22 cellular contexts compared by ENCODE assay signal in the genomic region with DNA sequence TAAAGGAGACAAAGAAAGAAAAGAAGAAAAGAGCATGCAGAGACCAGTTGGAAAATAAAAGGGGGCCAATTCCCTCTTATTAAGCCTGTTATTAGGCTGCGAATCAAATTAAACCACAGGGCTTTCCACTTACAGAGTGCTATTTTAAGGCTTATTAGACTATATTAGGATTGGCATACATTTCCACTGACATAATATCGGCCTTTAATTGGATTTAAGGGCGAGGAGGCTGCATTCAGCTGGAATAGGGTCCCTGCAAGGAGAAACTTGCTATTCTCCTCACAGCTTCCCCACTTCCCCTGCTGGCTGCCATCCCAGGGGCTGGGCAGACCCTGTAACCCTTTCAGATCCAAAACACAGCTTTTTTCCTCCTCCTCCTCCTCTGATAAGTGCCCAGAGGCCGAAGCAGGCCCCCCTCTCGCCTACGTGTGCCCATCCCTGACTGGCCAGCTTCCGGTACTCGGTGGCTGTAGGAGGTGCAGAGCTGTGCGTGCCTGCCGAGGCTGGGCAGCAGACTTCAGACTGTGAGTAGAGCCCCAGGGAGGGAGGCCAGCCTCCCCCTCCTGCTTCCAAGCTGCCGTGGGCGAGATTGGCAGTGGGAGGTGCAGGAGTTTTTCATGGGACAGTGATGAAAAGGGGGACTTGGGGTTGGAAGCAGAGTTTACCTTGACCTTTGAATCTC.
A peak's percentile ranks its signal among the peaks of the same experiment; 100 is the strongest.
DNase-seq lines count a peak whose midpoint lies in the region; ATAC-seq, FAIRE-seq and TF ChIP-seq lines count a peak whose summit lies in the region.
"Had no signal": no experiment of that assay in that cellular context is flagged by ENCODE, and none has a peak within 500 bp of the region (broad histone marks: within the 10 kb centered on the region; RNA-seq: fewer than 3 reads in every experiment).

No MANE protein-coding gene starts in this region.

- H3K9ac ChIP-seq in SK-N-SH (no peak overlapping the region), neuronal stem cell (ENCODE audit: low read depth, low read length, poor library complexity) (peak overlapping the region; percentile 7)

- no peak overlapping the region for H3K14ac ChIP-seq in neuronal stem cell (ENCODE audit: low read length)

- POLR2A ChIA-PET in SK-N-SH (lab: Yijun Ruan, JAX): no interaction called here

- FAIRE-seq in RCC 7860 (lab: Jason Lieb, UNC): no peak
- FAIRE-seq: A204.1, GM12878 had no signal

- H2BK120ac ChIP-seq in neuronal stem cell (ENCODE audit: low read depth, low read length): no peak overlapping the region

- no peak for TF ChIP-seq POLR2A in heart left ventricle (IDR thresholded peaks at IDR 0.05)

- peak overlapping the region; percentile 92 for H3K18ac ChIP-seq in neuronal stem cell (ENCODE audit: low read length)

- H3F3A ChIP-seq in SK-N-SH (replicated peaks; ENCODE audit: insufficient read depth): no peaks in the 10 kb centered on the region

- TF ChIP-seq EP300 in SK-N-SH (IDR thresholded peaks at IDR 0.05; ENCODE audit: borderline replicate concordance in 1 of 2, low read depth in 1 of 2, low read length in 1 of 2): no peak

- H3K23ac ChIP-seq in neuronal stem cell (ENCODE audit: low read depth, low read length, poor library complexity): no peak overlapping the region

- H4K20me1 ChIP-seq in SK-N-SH (ENCODE audit: insufficient read depth): no peaks in the 10 kb centered on the region

- H4K8ac ChIP-seq in neuronal stem cell (ENCODE audit: low read depth, low read length): no peak overlapping the region

- H3K79me1 ChIP-seq in neuronal stem cell (ENCODE audit: low read depth, low read length): no peaks in the 10 kb centered on the region

- peak overlapping the region; percentile 17; the same call in 1 of the 2 replicates for H3K4me2 ChIP-seq in SK-N-SH
- H3K4me2 ChIP-seq in neuronal stem cell (ENCODE audit: insufficient read depth, low read length, poor library complexity, severe bottlenecking): no peak overlapping the region

- no peaks in the 10 kb centered on the region for H3K79me2 ChIP-seq in SK-N-SH (ENCODE audit: insufficient read depth)

- intact Hi-C loops in heart left ventricle (cut with DNase I): no loop called here

- H2BK15ac ChIP-seq in neuronal stem cell (ENCODE audit: low read length): peak overlapping the region; percentile 20

- H2BK12ac ChIP-seq in neuronal stem cell (ENCODE audit: low read length): no peak overlapping the region

- H3K4me1 ChIP-seq in SK-N-SH (ENCODE audit: control insufficient read depth in 1 of 2, insufficient read depth in 2 of 2, low read depth in 1 of 2, low read length in 1 of 2) (peaks cover 10 to 52% of the 10 kb centered on the region in 2 experiments; a peak in 3 of 4 replicates), heart left ventricle (peaks cover 0 to 21% (median 13%) of the 10 kb centered on the region in 12 donors), neuronal stem cell (ENCODE audit: control insufficient read depth in 2 of 2, insufficient read depth in 1 of 2, low read depth in 1 of 2, low read length in 2 of 2) (peaks cover 0 to 16% of the 10 kb centered on the region in 2 donors)

- no peak overlapping the region for H2BK5ac ChIP-seq in neuronal stem cell (ENCODE audit: low read length)

- H3K27ac ChIP-seq in SK-N-SH (ENCODE audit: low read depth in 2 of 2, low read length in 1 of 2): peak overlapping the region in 1 of 2 experiments; percentile 28; a peak in 1 of 4 replicates
- H3K27ac ChIP-seq in heart left ventricle: peak overlapping the region in 2 of 12 donors; percentile 5 to 24
- no peak overlapping the region for H3K27ac ChIP-seq in neuronal stem cell (replicated peaks; ENCODE audit: low read length)
- H3K27ac ChIP-seq: sigmoid colon had no signal

- H2AFZ ChIP-seq in SK-N-SH (ENCODE audit: low read depth) (no peak overlapping the region), neuronal stem cell (ENCODE audit: low read length) (no peak overlapping the region)

- no peaks in the 10 kb centered on the region for H3K9me2 ChIP-seq in SK-N-SH

- H3K36me3 ChIP-seq in SK-N-SH (replicated peaks in 1 of 2; ENCODE audit: control insufficient read depth in 1 of 2, insufficient read depth in 2 of 2, low read length in 1 of 2) (no peaks in the 10 kb centered on the region), heart left ventricle (no peaks in the 10 kb centered on the region), neuronal stem cell (replicated peaks in 1 of 2; ENCODE audit: control insufficient read depth in 2 of 2, insufficient read depth in 2 of 2, low read length in 2 of 2) (no peaks in the 10 kb centered on the region)
- H3K36me3 ChIP-seq: sigmoid colon, uterus had no signal

- H3K9me3 ChIP-seq in SK-N-SH (no peaks in the 10 kb centered on the region), heart left ventricle (no peaks in the 10 kb centered on the region), neuronal stem cell (replicated peaks in 1 of 2; ENCODE audit: control insufficient read depth in 2 of 2, insufficient read depth in 1 of 2, low read depth in 1 of 2, low read length in 2 of 2) (no peaks in the 10 kb centered on the region)
- H3K9me3 ChIP-seq: uterus had no signal

- TF ChIP-seq RAD21 in SK-N-SH (IDR thresholded peaks at IDR 0.05; ENCODE audit: low read length): no peak

- 37% methylated on average over 7 of the region's 12 CpGs for WGBS in SK-N-SH (ENCODE audit: low lambda C conversion rate)
- WGBS in heart left ventricle, 4 donors: 29 to 32% (median 29%) methylated on average over 12 of the region's 12 CpGs
- no CpG with 5 or more reads among the region's 12 CpGs for WGBS in neuronal stem cell (ENCODE audit: extremely low coverage in 2 of 2, insufficient read length in 2 of 2, insufficient replicate concordance in 1 of 2), 2 donors

- CTCF ChIA-PET in SK-N-SH (lab: Yijun Ruan, JAX): interaction anchor here (1.2 to 2.3 kb wide), 4 partner anchors 11 to 228 kb away, joined by 3 to 9 read pairs (median 6); no protein-coding TSS in a partner anchor

- ATAC-seq in heart left ventricle (peak in 3 of 4 donors; percentile 40 to 68 (median 63)), HG03442 (IDR thresholded peaks at IDR 0.05; ENCODE audit: unreplicated experiment) (no peak), left lobe of liver (no peak)
- ATAC-seq: activated naive CD8-positive, alpha-beta T cell treated with anti-CD3 and anti-CD28 coated beads, Interleukin-2, amount 50 U/mL, for 24 hours; GM12878 had no signal

- H3K27me3 ChIP-seq in SK-N-SH (ENCODE audit: insufficient read depth): 0 out of 2 replicates have a peak, but pooled peaks cover 9% of the 10 kb centered on the region
- H3K27me3 ChIP-seq in heart left ventricle: no peaks in the 10 kb centered on the region
- H3K27me3 ChIP-seq in neuronal stem cell (ENCODE audit: control insufficient read depth in 3 of 3, insufficient read depth in 3 of 3, low read depth in 1 of 3, low read length in 3 of 3): peaks cover 0 to 8% (median 0%) of the 10 kb centered on the region in 3 experiments
- H3K27me3 ChIP-seq: uterus had no signal

- H3K4me3 ChIP-seq in SK-N-SH (ENCODE audit: low read depth in 2 of 2, low read length in 1 of 2): no peak overlapping the region
- H3K4me3 ChIP-seq in heart left ventricle: peak overlapping the region in 4 of 12 donors; percentile 0 to 26 (median 11)
- H3K4me3 ChIP-seq in neuronal stem cell (ENCODE audit: low read length in 2 of 2): no peak overlapping the region
- H3K4me3 ChIP-seq: GM12878, sigmoid colon, uterus had no signal

- peak; percentile 14 for DNase-seq in AG08395 (ENCODE audit: low spot score)
- no peak for DNase-seq in SK-N-SH
- no peak for DNase-seq in heart left ventricle
- DNase-seq in neuronal stem cell (ENCODE audit: low spot score): no peak
- DNase-seq in RCC 7860 (ENCODE audit: low spot score): no peak
- no peak for DNase-seq in NCI-H1048 (lab: John Stamatoyannopoulos, UW)
- no peak for DNase-seq in left lobe of liver (ENCODE audit: low spot score)
- DNase-seq: activated naive CD8-positive, alpha-beta T cell treated with anti-CD3 and anti-CD28 coated beads, Interleukin-2, amount 50 U/mL, for 24 hours; central memory CD4-positive, alpha-beta T cell; effector CD4-positive, alpha-beta T cell; GF-D8; HFFc6; MM.1S; NCI-H1694 treated with DMSO at 0.1 percent for 48 hours; NCI-H2227 treated with DMSO at 0.1 percent for 48 hours; NK-92 treated with Interleukin-12 subunit alpha and Interleukin-12 subunit beta, amount 100 ng/mL, for 24 hours; sigmoid colon; stimulated activated CD4-positive, alpha-beta T cell treated with anti-CD3 and anti-CD28 coated beads, Interleukin-1b, Interleukin-23, amount 100 ng/mL, for 48 hours had no signal

- TF ChIP-seq CTCF in SK-N-SH (IDR thresholded peaks at IDR 0.05) (no peak), heart left ventricle (IDR thresholded peaks at IDR 0.05) (no peak)

- H2AK5ac ChIP-seq in neuronal stem cell (ENCODE audit: low read depth, low read length): no peak overlapping the region

- H3K4ac ChIP-seq in neuronal stem cell (ENCODE audit: low read length): no peak overlapping the region

- H4K91ac ChIP-seq in neuronal stem cell (ENCODE audit: low read depth, low read length, poor library complexity): no peak overlapping the region

TF ChIP-seq in SK-N-SH, 30 proteins besides CTCF, POLR2A, EP300 and RAD21 (continues in another document):
- TF ChIP-seq, protein P1, sequence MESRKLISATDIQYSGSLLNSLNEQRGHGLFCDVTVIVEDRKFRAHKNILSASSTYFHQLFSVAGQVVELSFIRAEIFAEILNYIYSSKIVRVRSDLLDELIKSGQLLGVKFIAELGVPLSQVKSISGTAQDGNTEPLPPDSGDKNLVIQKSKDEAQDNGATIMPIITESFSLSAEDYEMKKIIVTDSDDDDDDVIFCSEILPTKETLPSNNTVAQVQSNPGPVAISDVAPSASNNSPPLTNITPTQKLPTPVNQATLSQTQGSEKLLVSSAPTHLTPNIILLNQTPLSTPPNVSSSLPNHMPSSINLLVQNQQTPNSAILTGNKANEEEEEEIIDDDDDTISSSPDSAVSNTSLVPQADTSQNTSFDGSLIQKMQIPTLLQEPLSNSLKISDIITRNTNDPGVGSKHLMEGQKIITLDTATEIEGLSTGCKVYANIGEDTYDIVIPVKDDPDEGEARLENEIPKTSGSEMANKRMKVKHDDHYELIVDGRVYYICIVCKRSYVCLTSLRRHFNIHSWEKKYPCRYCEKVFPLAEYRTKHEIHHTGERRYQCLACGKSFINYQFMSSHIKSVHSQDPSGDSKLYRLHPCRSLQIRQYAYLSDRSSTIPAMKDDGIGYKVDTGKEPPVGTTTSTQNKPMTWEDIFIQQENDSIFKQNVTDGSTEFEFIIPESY (IDR thresholded peaks at IDR 0.05; ENCODE audit: borderline replicate concordance, low read depth): no peak
- TF ChIP-seq TEAD4 (IDR thresholded peaks at IDR 0.05; ENCODE audit: borderline replicate concordance, insufficient read depth) (no peak), GABPA (IDR thresholded peaks at IDR 0.05; ENCODE audit: low read depth) (no peak)
- TF ChIP-seq, protein P2, sequence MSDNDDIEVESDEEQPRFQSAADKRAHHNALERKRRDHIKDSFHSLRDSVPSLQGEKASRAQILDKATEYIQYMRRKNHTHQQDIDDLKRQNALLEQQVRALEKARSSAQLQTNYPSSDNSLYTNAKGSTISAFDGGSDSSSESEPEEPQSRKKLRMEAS (IDR thresholded peaks at IDR 0.05; ENCODE audit: low read depth): no peak

Comparison
In these comparisons a context has a peak if more than half of its experiments do, and no peak if none do; other contexts are left out.
1. ATAC-seq: peak in heart left ventricle (3 of 4); none in HG03442 (single experiment) and left lobe of liver (single experiment).